Comparison of ENCODE assay signal across 23 cellular contexts in the genomic region with DNA sequence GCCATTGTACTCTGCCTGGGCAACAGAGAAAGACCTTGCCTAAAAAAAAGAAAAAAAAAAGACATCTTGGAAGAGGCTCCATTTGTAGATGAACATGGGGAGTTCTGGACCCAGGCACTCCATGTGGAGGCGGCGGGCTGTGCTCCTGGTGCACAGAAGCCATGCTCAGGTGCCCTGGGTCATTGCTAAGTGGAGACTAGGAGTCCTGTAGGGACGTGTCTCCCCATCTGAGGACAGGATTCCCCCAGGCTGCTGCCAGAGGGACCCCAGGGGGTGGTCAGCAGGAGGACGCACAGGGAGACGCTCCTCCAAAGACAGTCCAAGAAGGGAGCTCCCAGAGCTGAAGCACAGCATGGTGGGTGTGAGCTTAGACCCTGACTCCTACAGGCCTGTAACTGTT.
"Had no signal": no experiment of that assay in that cellular context is flagged by ENCODE, and none has a peak within 500 bp of the region (broad histone marks: within the 10 kb centered on the region; RNA-seq: fewer than 3 reads in every experiment).

No MANE protein-coding gene starts in this region.

- H3K4me1 Mint-ChIP-seq: activated CD4-positive, alpha-beta T cell treated with anti-CD3 and anti-CD28 coated beads, Interleukin-2, amount 10 ng/mL, durations not matched to agents 24 days and 14 days had no signal

- H3K27ac ChIP-seq: brain microvascular endothelial cell had no signal

- ATAC-seq: activated T-cell treated with anti-CD3 and anti-CD28 coated beads, Interleukin-2, amount 50 U/mL, for 4 hours had no signal

- H3K27me3 ChIP-seq: brain microvascular endothelial cell had no signal

- H3K9me3 Mint-ChIP-seq: activated CD4-positive, alpha-beta T cell treated with anti-CD3 and anti-CD28 coated beads, Interleukin-2, amount 10 ng/mL, durations not matched to agents 24 days and 14 days; activated naive CD8-positive, alpha-beta T cell treated with anti-CD3 and anti-CD28 coated beads for 36 hours; activated T-cell treated with anti-CD3 and anti-CD28 coated beads, Interleukin-2, amount 50 U/mL, for 4 hours; activated T-helper 1 cell treated with anti-CD3 and anti-CD28 coated beads, Interleukin-12 subunit alpha, Interleukin-12 subunit beta, Interleukin-2, Interleukin-4 antibody, amounts not matched to agents 30 ng/mL and 10 ng/mL and 1 ng/mL, durations not matched to agents 14 hours and 24 hours and 36 hours; T-helper 2 cell treated with Interferon-gamma antibody and Interleukin-4, amounts not matched to agents 5 μg/mL and 100 μg/mL, for 36 hours had no signal

- H3K27ac Mint-ChIP-seq: activated CD4-positive, alpha-beta T cell treated with anti-CD3 and anti-CD28 coated beads, Interleukin-2, amount 10 ng/mL, durations not matched to agents 24 days and 14 days; activated naive CD8-positive, alpha-beta T cell treated with anti-CD3 and anti-CD28 coated beads for 36 hours; activated T-helper 1 cell treated with anti-CD3 and anti-CD28 coated beads, Interleukin-12 subunit alpha, Interleukin-12 subunit beta, Interleukin-2, Interleukin-4 antibody, amounts not matched to agents 30 ng/mL and 10 ng/mL and 1 ng/mL, durations not matched to agents 14 hours and 24 hours and 36 hours; T-helper 2 cell treated with Interferon-gamma antibody and Interleukin-4, amounts not matched to agents 5 μg/mL and 100 μg/mL, for 36 hours had no signal

- DNase-seq: activated CD4-positive, alpha-beta T cell treated with anti-CD3 and anti-CD28 coated beads, Interleukin-2, amount 10 ng/mL, durations not matched to agents 24 days and 14 days; activated CD4-positive, alpha-beta T cell treated with anti-CD3 and anti-CD28 coated beads, Interleukin-2, amount 50 U/mL, for 4 hours; activated CD8-positive, alpha-beta memory T cell treated with anti-CD3 and anti-CD28 coated beads, Interleukin-2, amount 50 U/mL, for 4 hours; activated naive CD4-positive, alpha-beta T cell; activated naive CD4-positive, alpha-beta T cell treated with anti-CD3 and anti-CD28 coated beads, Interleukin-2, amount 50 U/mL, for 16 hours; activated naive CD8-positive, alpha-beta T cell treated with anti-CD3 and anti-CD28 coated beads for 36 hours; activated T-cell treated with anti-CD3 and anti-CD28 coated beads for 4 hours; activated T-cell treated with anti-CD3 and anti-CD28 coated beads, Interleukin-2, amount 50 U/mL, for 4 hours; amniotic stem cell; brain microvascular endothelial cell; central memory CD4-positive, alpha-beta T cell; MM.1S; MV-4-11; NCI-H1092; NCI-H1436 treated with DMSO at 0.1 percent for 48 hours; NCI-H1694 treated with DMSO at 0.1 percent for 48 hours; NCI-H2029; NCI-H345; NCI-H524 treated with DMSO at 0.1 percent for 48 hours; Right ventricle myocardium superior; SW 1271 had no signal

- H3K4me3 Mint-ChIP-seq: activated CD4-positive, alpha-beta T cell treated with anti-CD3 and anti-CD28 coated beads, Interleukin-2, amount 10 ng/mL, durations not matched to agents 24 days and 14 days; activated naive CD8-positive, alpha-beta T cell treated with anti-CD3 and anti-CD28 coated beads for 36 hours; activated T-cell treated with anti-CD3 and anti-CD28 coated beads, Interleukin-2, amount 50 U/mL, for 4 hours; activated T-helper 1 cell treated with anti-CD3 and anti-CD28 coated beads, Interleukin-12 subunit alpha, Interleukin-12 subunit beta, Interleukin-2, Interleukin-4 antibody, amounts not matched to agents 30 ng/mL and 10 ng/mL and 1 ng/mL, durations not matched to agents 14 hours and 24 hours and 36 hours; T-helper 2 cell treated with Interferon-gamma antibody and Interleukin-4, amounts not matched to agents 5 μg/mL and 100 μg/mL, for 36 hours had no signal

- H3K27me3 Mint-ChIP-seq: activated CD4-positive, alpha-beta T cell treated with anti-CD3 and anti-CD28 coated beads, Interleukin-2, amount 10 ng/mL, durations not matched to agents 24 days and 14 days; activated naive CD8-positive, alpha-beta T cell treated with anti-CD3 and anti-CD28 coated beads for 36 hours had no signal
